ENCODE assay signal across 8 cellular contexts in genomic region chr2:196592912-196593881, GRCh38. TPM values are rescaled to one million over a fixed set of nuclear protein-coding genes. Genes with fewer than 3 reads are reported as not detected.
DNase-seq lines count a peak whose midpoint lies in the region; ATAC-seq and TF ChIP-seq lines count a peak whose summit lies in the region.

TSS of gene HECW2 (minus strand) at chr2:196593554.

- H3K4me1 ChIP-seq in tibial artery = peaks cover 0 to 15% (median 5%) of the 10 kb centered on the region in 4 donors

- TF ChIP-seq CTCF in VCaP (conservative IDR thresholded peaks at IDR 0.05) = peak; percentile 24; the same call in 1 of the 2 replicates
- no peak for TF ChIP-seq CTCF in epithelial cell of proximal tubule (conservative IDR thresholded peaks at IDR 0.05; ENCODE audit: low read depth, low read length)
- no peak for TF ChIP-seq CTCF in mesothelial cell of epicardium (IDR thresholded peaks at IDR 0.05; ENCODE audit: unreplicated experiment)
- TF ChIP-seq CTCF in tibial artery (IDR thresholded peaks at IDR 0.05) = no peak

- H3K27ac ChIP-seq in VCaP (no peak within 1 kb of the TSS), tibial artery (peak within 1 kb of the TSS; percentile 34 to 69)

- intact Hi-C loops in tibial artery (cut with DNase I; ENCODE audit: low total_unique reads) = no loop called here

- peak within 1 kb of the TSS; percentile 95 for H3K27ac Mint-ChIP-seq in mesothelial cell of epicardium

- peaks cover 16% of the 10 kb centered on the region for H3K27me3 Mint-ChIP-seq in mesothelial cell of epicardium (ENCODE audit: low read depth)

- H3K9me3 ChIP-seq in tibial artery = no peaks in the 10 kb centered on the region

- DNase-seq in GM03348 (ENCODE audit: low spot score) (peak; percentile 82), epithelial cell of proximal tubule (ENCODE audit: low read depth) (no peak), mesothelial cell of epicardium (ENCODE audit: low spot score in 2 of 2, unreplicated experiment in 2 of 2) (peak; percentile 48 to 73), tibial artery (no peak), SKM-1 treated with dmso at 0.1 percent for 144 hours (lab: John Stamatoyannopoulos, UW; ENCODE audit: unreplicated experiment) (no peak)
- DNase-seq in Jurkat, Clone E6-1 (ENCODE audit: low read depth, low spot score) = no peak

- peaks cover 36% of the 10 kb centered on the region for H3K4me1 Mint-ChIP-seq in mesothelial cell of epicardium

- H3K36me3 ChIP-seq in tibial artery = no peaks in the 10 kb centered on the region

- no peaks in the 10 kb centered on the region for H3K27me3 ChIP-seq in tibial artery

- peak within 1 kb of the TSS; percentile 93 for H3K4me3 Mint-ChIP-seq in mesothelial cell of epicardium

- no peaks in the 10 kb centered on the region for H3K9me3 Mint-ChIP-seq in mesothelial cell of epicardium

- no peaks in the 10 kb centered on the region for H3K36me3 Mint-ChIP-seq in mesothelial cell of epicardium

- ATAC-seq in GM21526 (IDR thresholded peaks at IDR 0.05; ENCODE audit: low FRiP score, unreplicated experiment) = peak; percentile 81

- H3K4me3 ChIP-seq in Jurkat, Clone E6-1 (ENCODE audit: low read length) = peak within 1 kb of the TSS; percentile 47
- H3K4me3 ChIP-seq in epithelial cell of proximal tubule (ENCODE audit: low read depth, low read length) (peak within 1 kb of the TSS; percentile 63), tibial artery (peak within 1 kb of the TSS; percentile 67)

RNA-seq across cellular contexts. Expression of gene HECW2, which starts in this region (rescaled TPM):
- not detected for polyA plus RNA-seq in Jurkat, Clone E6-1 (2012; ENCODE audit: insufficient read depth, insufficient read length)
- total RNA-seq in epithelial cell of proximal tubule (0.22 and 1.4 TPM in 2 replicates), mesothelial cell of epicardium (17.5 to 24.2 TPM (median 22.0 TPM) in 3 replicates)

Comparison
In these comparisons a context has a peak if more than half of its experiments do, and no peak if none do; other contexts are left out.
1. DNase-seq: peak in GM03348 (single experiment) and mesothelial cell of epicardium (2 of 2); none in Jurkat, Clone E6-1 (single experiment), epithelial cell of proximal tubule (single experiment), tibial artery (0 of 2) and SKM-1 treated with dmso at 0.1 percent for 144 hours (single experiment).
2. Peak in every context shown above with its lines, with median percentiles within 50 percentile points of each other: H3K4me3 ChIP-seq.